In the genomic region with DNA sequence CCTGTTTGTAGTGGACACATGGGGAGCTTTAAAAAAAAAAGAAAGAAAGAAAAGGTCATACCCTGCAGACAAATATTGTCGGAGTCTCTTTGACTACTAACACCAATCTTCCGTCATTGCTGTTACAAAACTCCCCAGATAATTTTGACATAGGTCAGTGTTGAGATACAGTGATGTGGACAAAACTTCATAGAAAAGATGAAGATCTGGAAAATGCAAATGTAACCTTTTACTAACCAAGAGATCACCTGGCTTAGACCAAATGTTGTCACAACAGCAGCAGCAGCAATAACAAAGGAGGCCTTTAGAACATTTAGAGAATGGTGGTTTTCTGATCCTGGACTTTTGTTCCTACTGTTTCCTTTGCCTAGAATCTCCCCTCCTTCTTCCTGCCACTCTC, we compare ENCODE assay signal across 24 cellular contexts.
"Had no signal": no experiment of that assay in that cellular context is flagged by ENCODE, and none has a peak within 500 bp of the region (broad histone marks: within the 10 kb centered on the region; RNA-seq: fewer than 3 reads in every experiment).

No MANE protein-coding gene starts in this region.

- H3K9me3 Mint-ChIP-seq: activated CD4-positive, alpha-beta memory T cell treated with anti-CD3 and anti-CD28 coated beads for 36 hours; activated CD4-positive, alpha-beta T cell treated with anti-CD3 and anti-CD28 coated beads, Interleukin-2, amount 10 ng/mL, durations not matched to agents 7 days and 5 days; activated naive CD4-positive, alpha-beta T cell treated with anti-CD3 and anti-CD28 coated beads, Interleukin-2, amount 10 ng/mL, durations not matched to agents 7 days and 5 days; activated naive CD8-positive, alpha-beta T cell treated with anti-CD3 and anti-CD28 coated beads for 36 hours; activated T-helper 17 cell treated with anti-CD3 and anti-CD28 coated beads, Interleukin-2, amount 50 U/mL, for 72 hours had no signal

- H3K27ac Mint-ChIP-seq: activated CD4-positive, alpha-beta memory T cell treated with anti-CD3 and anti-CD28 coated beads for 36 hours; activated CD4-positive, alpha-beta T cell treated with anti-CD3 and anti-CD28 coated beads, Interleukin-2, amount 10 ng/mL, durations not matched to agents 7 days and 5 days; activated naive CD4-positive, alpha-beta T cell treated with anti-CD3 and anti-CD28 coated beads, Interleukin-2, amount 10 ng/mL, durations not matched to agents 7 days and 5 days; activated naive CD8-positive, alpha-beta T cell treated with anti-CD3 and anti-CD28 coated beads for 36 hours; activated T-helper 17 cell treated with anti-CD3 and anti-CD28 coated beads, Interleukin-2, amount 50 U/mL, for 72 hours had no signal

- ATAC-seq: activated T-helper 17 cell treated with anti-CD3 and anti-CD28 coated beads, Interleukin-2, amount 50 U/mL, for 72 hours had no signal

- H3K36me3 ChIP-seq: Peyer's patch, SJCRH30 had no signal

- H3K27ac ChIP-seq: Peyer's patch, RWPE1, SJCRH30 had no signal

- H3K4me3 Mint-ChIP-seq: activated CD4-positive, alpha-beta memory T cell treated with anti-CD3 and anti-CD28 coated beads for 36 hours; activated CD4-positive, alpha-beta T cell treated with anti-CD3 and anti-CD28 coated beads, Interleukin-2, amount 10 ng/mL, durations not matched to agents 7 days and 5 days; activated naive CD4-positive, alpha-beta T cell treated with anti-CD3 and anti-CD28 coated beads, Interleukin-2, amount 10 ng/mL, durations not matched to agents 7 days and 5 days; activated naive CD8-positive, alpha-beta T cell treated with anti-CD3 and anti-CD28 coated beads for 36 hours; activated T-helper 17 cell treated with anti-CD3 and anti-CD28 coated beads, Interleukin-2, amount 50 U/mL, for 72 hours had no signal

- H3K9me3 ChIP-seq: Peyer's patch, SJCRH30 had no signal

- DNase-seq: activated CD4-positive, alpha-beta memory T cell treated with anti-CD3 and anti-CD28 coated beads for 36 hours; activated CD4-positive, alpha-beta T cell treated with anti-CD3 and anti-CD28 coated beads, Interleukin-2, amount 10 ng/mL, durations not matched to agents 7 days and 5 days; activated CD4-positive, CD25-positive, alpha-beta regulatory T cell; activated CD8-positive, alpha-beta memory T cell treated with anti-CD3 and anti-CD28 coated beads for 24 hours; activated gamma-delta T cell treated with Interleukin-2 at 50 U/mL for 16 hours; activated naive CD4-positive, alpha-beta T cell treated with anti-CD3 and anti-CD28 coated beads, Interleukin-2, amount 10 ng/mL, durations not matched to agents 7 days and 5 days; activated naive CD8-positive, alpha-beta T cell treated with anti-CD3 and anti-CD28 coated beads for 36 hours; activated T-cell treated with anti-CD3 and anti-CD28 coated beads for 4 hours; activated T-cell treated with anti-CD3 and anti-CD28 coated beads, Interleukin-2, amount 50 U/mL, for 48 hours; cerebellar nuclear complex; NCI-H1048; NCI-H1417 treated with DMSO at 0.1 percent for 48 hours; NCI-H1694 treated with DMSO at 0.1 percent for 48 hours; NCI-H2029 treated with DMSO at 0.1 percent for 48 hours; NCI-H345; NCI-H510A; NCI-H69; Peyer's patch; Right ventricle myocardium superior; SJCRH30; T-helper 2 cell; T1000 had no signal

- H3K4me1 ChIP-seq: Peyer's patch, SJCRH30 had no signal

- H3K27me3 ChIP-seq: Peyer's patch had no signal

- H3K36me3 Mint-ChIP-seq: activated CD4-positive, alpha-beta memory T cell treated with anti-CD3 and anti-CD28 coated beads for 36 hours; activated naive CD4-positive, alpha-beta T cell treated with anti-CD3 and anti-CD28 coated beads, Interleukin-2, amount 10 ng/mL, durations not matched to agents 7 days and 5 days; activated naive CD8-positive, alpha-beta T cell treated with anti-CD3 and anti-CD28 coated beads for 36 hours had no signal

- H3K4me1 Mint-ChIP-seq: activated CD4-positive, alpha-beta T cell treated with anti-CD3 and anti-CD28 coated beads, Interleukin-2, amount 10 ng/mL, durations not matched to agents 7 days and 5 days; activated naive CD4-positive, alpha-beta T cell treated with anti-CD3 and anti-CD28 coated beads, Interleukin-2, amount 10 ng/mL, durations not matched to agents 7 days and 5 days; activated naive CD8-positive, alpha-beta T cell treated with anti-CD3 and anti-CD28 coated beads for 36 hours; activated T-helper 17 cell treated with anti-CD3 and anti-CD28 coated beads, Interleukin-2, amount 50 U/mL, for 72 hours had no signal

- H3K4me3 ChIP-seq: Peyer's patch, SJCRH30 had no signal
